In genomic region chr9:107422189-107422802, GRCh38 we compare ENCODE assay signal across 1 cellular context.
TF ChIP-seq lines count a peak whose summit lies in the region.

No MANE protein-coding gene starts in this region.

TF ChIP-seq in K562, 482 proteins besides CTCF, POLR2A, EP300 and RAD21 (continued from another document):
- TF ChIP-seq CREM (IDR thresholded peaks at IDR 0.05; ENCODE audit: low read depth) (no peak), CTCFL (IDR thresholded peaks at IDR 0.05; ENCODE audit: borderline replicate concordance, insufficient read depth, low read depth, low read length, poor library complexity, severe bottlenecking) (peak; percentile 4), USF1 (CRISPR knock-in tag; IDR thresholded peaks at IDR 0.05) (peak; percentile 91), BHLHE40 (IDR thresholded peaks at IDR 0.05; ENCODE audit: low read length) (peak; percentile 98), MYC (IDR thresholded peaks at IDR 0.05; ENCODE audit: low read depth, low read length) (peak; percentile 65), MYC (CRISPR knock-in tag; IDR thresholded peaks at IDR 0.05; ENCODE audit: borderline replicate concordance, low read depth) (no peak), TOE1 (IDR thresholded peaks at IDR 0.05; ENCODE audit: borderline replicate concordance) (peak; percentile 45; the same call in 1 of the 2 replicates), TOE1 (CRISPR knock-in tag; IDR thresholded peaks at IDR 0.05; ENCODE audit: borderline replicate concordance, low read depth) (no peak), RAD51 (IDR thresholded peaks at IDR 0.05; ENCODE audit: borderline replicate concordance, low read depth) (peak; percentile 81), CC2D1A (IDR thresholded peaks at IDR 0.05) (0 out of 2 replicates have a peak, but pooled peaks have one; percentile 30)
